14 cellular contexts compared by ENCODE assay signal in the genomic region with DNA sequence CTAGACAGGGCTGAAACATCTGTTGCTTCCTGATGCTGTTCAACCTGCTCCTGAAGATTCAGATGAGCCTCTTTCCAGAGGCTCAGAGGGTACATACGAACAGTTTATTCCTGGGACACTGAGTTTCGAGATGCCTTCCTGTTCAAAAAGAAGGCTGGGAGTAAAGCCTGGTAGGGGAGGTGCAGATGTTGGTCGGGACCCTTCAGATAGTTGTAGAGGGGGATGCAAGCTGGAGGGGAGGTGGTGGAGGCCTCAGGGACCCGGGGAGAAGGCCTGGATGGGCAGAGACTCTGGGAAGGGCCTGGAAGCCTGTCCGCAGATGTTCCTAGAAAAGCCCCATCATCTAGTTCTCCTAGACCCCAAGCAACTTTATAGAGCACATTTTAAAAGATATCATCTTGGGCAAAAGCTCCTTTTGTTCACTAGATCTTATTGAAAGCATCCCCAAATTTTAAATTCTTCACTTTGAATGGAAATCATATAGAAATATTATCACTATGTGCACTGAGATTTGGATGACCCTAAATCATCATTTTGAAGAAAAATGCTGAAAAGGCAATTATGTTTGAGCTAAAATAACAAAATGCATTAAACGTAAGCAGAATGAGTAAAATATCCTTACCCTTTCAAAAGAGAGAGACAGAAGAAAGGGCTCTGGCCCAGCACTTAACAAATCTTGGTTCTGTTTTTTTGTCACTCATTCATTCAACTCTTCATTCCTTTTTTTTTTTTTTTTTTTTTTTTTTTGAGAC. TPM values are rescaled to one million over a fixed set of nuclear protein-coding genes. Genes with fewer than 3 reads are reported as not detected.
DNase-seq lines count a peak whose midpoint lies in the region; ATAC-seq and TF ChIP-seq lines count a peak whose summit lies in the region.
"Had no signal": no experiment of that assay in that cellular context is flagged by ENCODE, and none has a peak within 500 bp of the region (broad histone marks: within the 10 kb centered on the region; RNA-seq: fewer than 3 reads in every experiment).

No MANE protein-coding gene starts in this region.

- intact Hi-C loops in CD8-positive, alpha-beta T cell (cut with DNase I, micrococcal nuclease) = no loop called here
- intact Hi-C loops in esophagus muscularis mucosa (cut with DNase I) = no loop called here

- peaks cover 18% of the 10 kb centered on the region for H3K9me3 Mint-ChIP-seq in activated CD4-positive, alpha-beta T cell treated with anti-CD3 and anti-CD28 coated beads, Interleukin-2, amount 10 ng/mL, durations not matched to agents 7 days and 5 days
- H3K9me3 Mint-ChIP-seq in CD8-positive, alpha-beta T cell = no peaks in the 10 kb centered on the region
- peaks cover 6% of the 10 kb centered on the region for H3K9me3 Mint-ChIP-seq in activated CD8-positive, alpha-beta memory T cell treated with anti-CD3 and anti-CD28 coated beads, Interleukin-2, amount 10 ng/mL, durations not matched to agents 7 days and 5 days (ENCODE audit: low read depth)

- no peak for DNase-seq in activated CD4-positive, alpha-beta T cell treated with anti-CD3 and anti-CD28 coated beads, Interleukin-2, amount 10 ng/mL, durations not matched to agents 7 days and 5 days
- no peak for DNase-seq in activated CD4-positive, alpha-beta T cell treated with anti-CD3 and anti-CD28 coated beads for 48 hours
- DNase-seq in CD8-positive, alpha-beta T cell = no peak
- no peak for DNase-seq in activated CD8-positive, alpha-beta memory T cell treated with anti-CD3 and anti-CD28 coated beads, Interleukin-2, amount 10 ng/mL, durations not matched to agents 7 days and 5 days
- DNase-seq in esophagus muscularis mucosa (ENCODE audit: extremely low spot score) = peak; percentile 74
- DNase-seq in NCI-H1436 treated with DMSO at 0.1 percent for 48 hours (lab: John Stamatoyannopoulos, UW) = no peak
- DNase-seq in inferior parietal cortex (ENCODE audit: extremely low spot score) = no peak
- no peak for DNase-seq in globus pallidus (ENCODE audit: low spot score)
- DNase-seq: 8988T, Karpas-422, NCI-H2029, NCI-H510A treated with DMSO at 0.1 percent for 48 hours, SHP77 treated with DMSO at 0.1 percent for 48 hours had no signal

- peaks cover 21% of the 10 kb centered on the region for H3K36me3 Mint-ChIP-seq in activated CD4-positive, alpha-beta T cell treated with anti-CD3 and anti-CD28 coated beads, Interleukin-2, amount 10 ng/mL, durations not matched to agents 7 days and 5 days (ENCODE audit: low read depth)
- H3K36me3 Mint-ChIP-seq in CD8-positive, alpha-beta T cell = no peaks in the 10 kb centered on the region
- H3K36me3 Mint-ChIP-seq in activated CD8-positive, alpha-beta memory T cell treated with anti-CD3 and anti-CD28 coated beads, Interleukin-2, amount 10 ng/mL, durations not matched to agents 7 days and 5 days = peaks cover 7% of the 10 kb centered on the region
- H3K36me3 Mint-ChIP-seq: CD14-positive monocyte had no signal

- CTCF ChIA-PET in activated CD4-positive, alpha-beta T cell treated with anti-CD3 and anti-CD28 coated beads, Interleukin-2, amount 10 ng/mL, durations not matched to agents 7 days and 5 days (lab: Charles Lee) = no interaction called here
- CTCF ChIA-PET in CD8-positive, alpha-beta T cell (lab: Charles Lee) = no interaction called here
- CTCF ChIA-PET in activated CD8-positive, alpha-beta memory T cell treated with anti-CD3 and anti-CD28 coated beads, Interleukin-2, amount 10 ng/mL, durations not matched to agents 7 days and 5 days (lab: Charles Lee) = interaction anchor here (0.9 to 1.1 kb wide), 2 partner anchors 8 to 20 kb away, joined by 3 read pairs; no protein-coding TSS in a partner anchor

- POLR2A ChIA-PET in activated CD4-positive, alpha-beta T cell treated with anti-CD3 and anti-CD28 coated beads, Interleukin-2, amount 10 ng/mL, durations not matched to agents 7 days and 5 days (lab: Charles Lee) = interaction anchor here (0.5 kb wide), 1 partner anchor 716 kb away, joined by 3 read pairs; no protein-coding TSS in a partner anchor
- POLR2A ChIA-PET in CD8-positive, alpha-beta T cell (lab: Charles Lee) = no interaction called here

- no peak for ATAC-seq in CD8-positive, alpha-beta T cell
- ATAC-seq in activated CD8-positive, alpha-beta memory T cell treated with anti-CD3 and anti-CD28 coated beads, Interleukin-2, amount 10 ng/mL, durations not matched to agents 7 days and 5 days = no peak

- H3K36me3 ChIP-seq in CD8-positive, alpha-beta T cell (ENCODE audit: insufficient read depth, low read length) = no peaks in the 10 kb centered on the region
- H3K36me3 ChIP-seq in esophagus muscularis mucosa = no peaks in the 10 kb centered on the region

- TF ChIP-seq CTCF in CD8-positive, alpha-beta T cell (IDR thresholded peaks at IDR 0.05) = no peak
- no peak for TF ChIP-seq CTCF in esophagus muscularis mucosa (IDR thresholded peaks at IDR 0.05)

- peak overlapping the region; percentile 38 for H3K27ac Mint-ChIP-seq in activated CD4-positive, alpha-beta T cell treated with anti-CD3 and anti-CD28 coated beads, Interleukin-2, amount 10 ng/mL, durations not matched to agents 7 days and 5 days
- peak overlapping the region; percentile 45 for H3K27ac Mint-ChIP-seq in CD8-positive, alpha-beta T cell
- H3K27ac Mint-ChIP-seq in activated CD8-positive, alpha-beta memory T cell treated with anti-CD3 and anti-CD28 coated beads, Interleukin-2, amount 10 ng/mL, durations not matched to agents 7 days and 5 days = peak overlapping the region; percentile 17

- no peak overlapping the region for H3K4me3 Mint-ChIP-seq in activated CD4-positive, alpha-beta T cell treated with anti-CD3 and anti-CD28 coated beads, Interleukin-2, amount 10 ng/mL, durations not matched to agents 7 days and 5 days
- no peak overlapping the region for H3K4me3 Mint-ChIP-seq in CD8-positive, alpha-beta T cell
- no peak overlapping the region for H3K4me3 Mint-ChIP-seq in activated CD8-positive, alpha-beta memory T cell treated with anti-CD3 and anti-CD28 coated beads, Interleukin-2, amount 10 ng/mL, durations not matched to agents 7 days and 5 days
- H3K4me3 Mint-ChIP-seq: CD14-positive monocyte had no signal

- no peak overlapping the region for H3K4me3 ChIP-seq in CD8-positive, alpha-beta T cell (ENCODE audit: low read depth, low read length)
- no peak overlapping the region for H3K4me3 ChIP-seq in esophagus muscularis mucosa

- peaks cover 23% of the 10 kb centered on the region for H3K4me1 ChIP-seq in CD8-positive, alpha-beta T cell (ENCODE audit: insufficient read depth, low read length)
- no peaks in the 10 kb centered on the region for H3K4me1 ChIP-seq in esophagus muscularis mucosa

- TF ChIP-seq POLR2A in esophagus muscularis mucosa (IDR thresholded peaks at IDR 0.05; ENCODE audit: low read depth) = no peak

- TF ChIP-seq EP300 in esophagus muscularis mucosa (IDR thresholded peaks at IDR 0.05) = no peak

- H3K4me1 Mint-ChIP-seq in activated CD4-positive, alpha-beta T cell treated with anti-CD3 and anti-CD28 coated beads, Interleukin-2, amount 10 ng/mL, durations not matched to agents 7 days and 5 days = peaks cover 64% of the 10 kb centered on the region
- peaks cover 32% of the 10 kb centered on the region for H3K4me1 Mint-ChIP-seq in CD8-positive, alpha-beta T cell (ENCODE audit: low read depth)
- H3K4me1 Mint-ChIP-seq in activated CD8-positive, alpha-beta memory T cell treated with anti-CD3 and anti-CD28 coated beads, Interleukin-2, amount 10 ng/mL, durations not matched to agents 7 days and 5 days = peaks cover 38% of the 10 kb centered on the region

- no peaks in the 10 kb centered on the region for H3K27me3 ChIP-seq in CD8-positive, alpha-beta T cell (ENCODE audit: insufficient read depth, low read length)
- H3K27me3 ChIP-seq in esophagus muscularis mucosa = no peaks in the 10 kb centered on the region

- H3K27ac ChIP-seq in CD8-positive, alpha-beta T cell (ENCODE audit: low read depth, low read length) = no peak overlapping the region
- H3K27ac ChIP-seq in esophagus muscularis mucosa (replicated peaks in 1 of 4) = no peak overlapping the region

- no peaks in the 10 kb centered on the region for H3K9me3 ChIP-seq in CD8-positive, alpha-beta T cell (ENCODE audit: low read length)
- H3K9me3 ChIP-seq in esophagus muscularis mucosa = no peaks in the 10 kb centered on the region

- H3K27me3 Mint-ChIP-seq in activated CD4-positive, alpha-beta T cell treated with anti-CD3 and anti-CD28 coated beads, Interleukin-2, amount 10 ng/mL, durations not matched to agents 7 days and 5 days = no peaks in the 10 kb centered on the region
- H3K27me3 Mint-ChIP-seq in CD8-positive, alpha-beta T cell (ENCODE audit: low read depth) = no peaks in the 10 kb centered on the region
- peaks cover 5% of the 10 kb centered on the region for H3K27me3 Mint-ChIP-seq in activated CD8-positive, alpha-beta memory T cell treated with anti-CD3 and anti-CD28 coated beads, Interleukin-2, amount 10 ng/mL, durations not matched to agents 7 days and 5 days

- 86% methylated on average over 6 of the region's 6 CpGs for WGBS in esophagus muscularis mucosa

RNA-seq across cellular contexts. Expression of a gene that starts 41.2 kb away (rescaled TPM):
- 10 to 100 TPM; 11.8 to 12.0 TPM for total RNA-seq in activated CD4-positive, alpha-beta T cell treated with anti-CD3 and anti-CD28 coated beads, Interleukin-2, amount 10 ng/mL, durations not matched to agents 7 days and 5 days
- 10 to 100 TPM; 11.4 to 12.3 TPM for total RNA-seq in CD8-positive, alpha-beta T cell
- total RNA-seq in activated CD8-positive, alpha-beta memory T cell treated with anti-CD3 and anti-CD28 coated beads, Interleukin-2, amount 10 ng/mL, durations not matched to agents 7 days and 5 days = 1 to 10 TPM; 7.1 to 7.5 TPM
- total RNA-seq in esophagus muscularis mucosa = 10 to 100 TPM; 28.7 to 40.7 (median 35.5) TPM
